In the genomic region with DNA sequence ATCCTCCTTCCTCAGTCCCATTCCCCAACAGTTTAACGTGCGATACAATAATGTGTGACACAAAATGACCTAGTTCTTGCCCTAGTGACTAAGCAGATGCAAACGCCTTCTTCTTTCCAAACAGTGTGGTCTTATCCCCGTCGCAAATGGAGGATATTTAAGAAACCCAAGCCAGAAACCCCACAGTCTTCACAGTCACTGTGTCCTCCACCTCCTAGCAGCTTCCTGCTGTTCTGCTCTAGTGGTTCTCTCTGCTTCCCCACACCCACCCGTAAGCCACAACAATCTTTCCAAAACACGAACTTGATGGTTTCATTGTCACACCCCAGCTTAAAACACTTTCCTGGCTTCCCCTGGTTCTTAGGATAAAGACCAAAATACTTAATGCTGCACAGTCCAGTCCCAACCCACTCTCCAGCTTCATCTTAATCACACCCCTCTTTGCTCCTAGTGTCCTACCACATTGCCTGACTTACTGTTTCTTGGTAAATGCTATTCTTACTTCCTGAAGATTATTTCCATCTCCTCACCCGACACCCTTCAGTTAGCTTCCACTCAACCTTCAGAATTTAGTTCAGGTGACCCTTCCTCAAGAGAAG, we compare ENCODE assay signal across 10 cellular contexts. TPM values are rescaled to one million over a fixed set of nuclear protein-coding genes. Genes with fewer than 3 reads are reported as not detected.
A peak's percentile ranks its signal among the peaks of the same experiment; 100 is the strongest.
DNase-seq lines count a peak whose midpoint lies in the region; ATAC-seq lines count a peak whose summit lies in the region.
"Had no signal": no experiment of that assay in that cellular context is flagged by ENCODE, and none has a peak within 500 bp of the region (broad histone marks: within the 10 kb centered on the region; RNA-seq: fewer than 3 reads in every experiment).

No MANE protein-coding gene starts in this region.

- peaks cover 22% of the 10 kb centered on the region for H3K36me3 ChIP-seq in SJCRH30

- CTCF ChIA-PET in activated CD4-positive, alpha-beta T cell treated with anti-CD3 and anti-CD28 coated beads for 36 hours (lab: Charles Lee), result interaction anchor here (1.3 to 2.2 kb wide), 5 partner anchors 10 to 317 kb away, joined by 3 to 6 read pairs (median 5); a partner anchor contains a TSS

- peak; percentile 51 for DNase-seq in activated CD4-positive, alpha-beta T cell treated with anti-CD3 and anti-CD28 coated beads for 36 hours
- no peak for DNase-seq in activated CD4-positive, alpha-beta T cell treated with anti-CD3 and anti-CD28 coated beads for 1 hour
- no peak for DNase-seq in activated T-cell treated with anti-CD3 and anti-CD28 coated beads, Interleukin-2, amount 50 U/mL, for 24 hours
- DNase-seq in stimulated activated effector memory CD8-positive, alpha-beta T cell treated with anti-CD3 and anti-CD28 coated beads, Interleukin-12 subunit alpha, Interleukin-12 subunit beta, amount 100 ng/mL, for 72 hours (ENCODE audit: low spot score in 2 of 2), result no peak
- DNase-seq in SJCRH30 (no peak), DMS153 treated with DMSO at 0.1 percent for 48 hours (lab: John Stamatoyannopoulos, UW; ENCODE audit: unreplicated experiment) (no peak), DMS53 treated with DMSO at 0.1 percent for 48 hours (lab: John Stamatoyannopoulos, UW; ENCODE audit: unreplicated experiment) (no peak)
- DNase-seq: posterior cingulate gyrus had no signal

- peak; percentile 80 for ATAC-seq in activated CD4-positive, alpha-beta T cell treated with anti-CD3 and anti-CD28 coated beads for 36 hours
- ATAC-seq in HG03139 (IDR thresholded peaks at IDR 0.05; ENCODE audit: unreplicated experiment), result peak; percentile 85
- peak; percentile 89 for ATAC-seq in stimulated activated effector memory CD8-positive, alpha-beta T cell treated with anti-CD3 and anti-CD28 coated beads, Interleukin-12 subunit alpha, Interleukin-12 subunit beta, amount 100 ng/mL, for 72 hours

- no peaks in the 10 kb centered on the region for H3K27me3 ChIP-seq in SJCRH30
- H3K27me3 ChIP-seq: cardiac muscle cell had no signal

- H3K4me1 ChIP-seq in SJCRH30, result no peaks in the 10 kb centered on the region

- no peaks in the 10 kb centered on the region for H3K9me3 Mint-ChIP-seq in activated CD4-positive, alpha-beta T cell treated with anti-CD3 and anti-CD28 coated beads for 36 hours (ENCODE audit: low read depth)
- H3K9me3 Mint-ChIP-seq in activated T-cell treated with anti-CD3 and anti-CD28 coated beads, Interleukin-2, amount 50 U/mL, for 24 hours, result no peaks in the 10 kb centered on the region
- H3K9me3 Mint-ChIP-seq in stimulated activated effector memory CD8-positive, alpha-beta T cell treated with anti-CD3 and anti-CD28 coated beads, Interleukin-12 subunit alpha, Interleukin-12 subunit beta, amount 100 ng/mL, for 72 hours, result no peaks in the 10 kb centered on the region

- H3K9me3 ChIP-seq in SJCRH30 (replicated peaks), result no peaks in the 10 kb centered on the region

- intact Hi-C loops in activated CD4-positive, alpha-beta T cell treated with anti-CD3 and anti-CD28 coated beads for 36 hours (cut with DNase I, micrococcal nuclease), result no loop called here

- POLR2A ChIA-PET in activated CD4-positive, alpha-beta T cell treated with anti-CD3 and anti-CD28 coated beads for 36 hours (lab: Charles Lee), result interaction anchor here (1.1 kb wide), 1 partner anchor 170 kb away, joined by 3 read pairs; a partner anchor contains a TSS

- H3K4me1 Mint-ChIP-seq in activated CD4-positive, alpha-beta T cell treated with anti-CD3 and anti-CD28 coated beads for 36 hours, result peaks cover 45% of the 10 kb centered on the region
- peaks cover 53% of the 10 kb centered on the region for H3K4me1 Mint-ChIP-seq in activated T-cell treated with anti-CD3 and anti-CD28 coated beads, Interleukin-2, amount 50 U/mL, for 24 hours (ENCODE audit: low read depth)
- peaks cover 40% of the 10 kb centered on the region for H3K4me1 Mint-ChIP-seq in stimulated activated effector memory CD8-positive, alpha-beta T cell treated with anti-CD3 and anti-CD28 coated beads, Interleukin-12 subunit alpha, Interleukin-12 subunit beta, amount 100 ng/mL, for 72 hours

- H3K36me3 Mint-ChIP-seq in activated CD4-positive, alpha-beta T cell treated with anti-CD3 and anti-CD28 coated beads for 36 hours (ENCODE audit: low read depth), result peaks cover 38% of the 10 kb centered on the region
- H3K36me3 Mint-ChIP-seq in activated T-cell treated with anti-CD3 and anti-CD28 coated beads, Interleukin-2, amount 50 U/mL, for 24 hours (ENCODE audit: low read depth), result peaks cover 48% of the 10 kb centered on the region
- H3K36me3 Mint-ChIP-seq in stimulated activated effector memory CD8-positive, alpha-beta T cell treated with anti-CD3 and anti-CD28 coated beads, Interleukin-12 subunit alpha, Interleukin-12 subunit beta, amount 100 ng/mL, for 72 hours, result peaks cover 30% of the 10 kb centered on the region

- peak overlapping the region; percentile 72 for H3K27ac Mint-ChIP-seq in activated CD4-positive, alpha-beta T cell treated with anti-CD3 and anti-CD28 coated beads for 36 hours
- peak overlapping the region; percentile 39 for H3K27ac Mint-ChIP-seq in activated T-cell treated with anti-CD3 and anti-CD28 coated beads, Interleukin-2, amount 50 U/mL, for 24 hours
- H3K27ac Mint-ChIP-seq in stimulated activated effector memory CD8-positive, alpha-beta T cell treated with anti-CD3 and anti-CD28 coated beads, Interleukin-12 subunit alpha, Interleukin-12 subunit beta, amount 100 ng/mL, for 72 hours, result peak overlapping the region; percentile 6

- no peaks in the 10 kb centered on the region for H3K27me3 Mint-ChIP-seq in activated CD4-positive, alpha-beta T cell treated with anti-CD3 and anti-CD28 coated beads for 36 hours
- H3K27me3 Mint-ChIP-seq in activated T-cell treated with anti-CD3 and anti-CD28 coated beads, Interleukin-2, amount 50 U/mL, for 24 hours, result no peaks in the 10 kb centered on the region

- H3K27ac ChIP-seq in SJCRH30, result no peak overlapping the region
- H3K27ac ChIP-seq: cardiac muscle cell had no signal

- no peak overlapping the region for H3K4me3 ChIP-seq in SJCRH30
- H3K4me3 ChIP-seq: cardiac muscle cell had no signal

- no peak overlapping the region for H3K4me3 Mint-ChIP-seq in activated CD4-positive, alpha-beta T cell treated with anti-CD3 and anti-CD28 coated beads for 36 hours
- H3K4me3 Mint-ChIP-seq in activated T-cell treated with anti-CD3 and anti-CD28 coated beads, Interleukin-2, amount 50 U/mL, for 24 hours, result no peak overlapping the region
- H3K4me3 Mint-ChIP-seq in stimulated activated effector memory CD8-positive, alpha-beta T cell treated with anti-CD3 and anti-CD28 coated beads, Interleukin-12 subunit alpha, Interleukin-12 subunit beta, amount 100 ng/mL, for 72 hours, result peak overlapping the region; percentile 17

RNA-seq across cellular contexts. Expression of a gene that starts 32.3 kb away (rescaled TPM):
- 10 to 100 TPM; 67.0 to 96.5 TPM for total RNA-seq in activated CD4-positive, alpha-beta T cell treated with anti-CD3 and anti-CD28 coated beads for 36 hours
- total RNA-seq in SJCRH30 (2014; rRNA removed; shearing (Covaris generic)), result 124 and 133 TPM in 2 replicates

RNA-seq across cellular contexts. Expression of a gene that starts 38.2 kb away (rescaled TPM):
- 10 to 100 TPM; 26.9 to 32.8 TPM for total RNA-seq in activated CD4-positive, alpha-beta T cell treated with anti-CD3 and anti-CD28 coated beads for 36 hours
- 56.7 and 61.0 TPM in 2 replicates for total RNA-seq in SJCRH30 (2014; rRNA removed; shearing (Covaris generic))

Comparison
In these comparisons a context has a peak if more than half of its experiments do, and no peak if none do; other contexts are left out.
1. H3K27ac Mint-ChIP-seq: peak in every context shown above with its lines; median percentile 72 in activated CD4-positive, alpha-beta T cell treated with anti-CD3 and anti-CD28 coated beads for 36 hours; 39 in activated T-cell treated with anti-CD3 and anti-CD28 coated beads, Interleukin-2, amount 50 U/mL, for 24 hours; 6 in stimulated activated effector memory CD8-positive, alpha-beta T cell treated with anti-CD3 and anti-CD28 coated beads, Interleukin-12 subunit alpha, Interleukin-12 subunit beta, amount 100 ng/mL, for 72 hours.